ENCODE assay signal across 8 cellular contexts in genomic region chr19:3572855-3573161, GRCh38. TPM values are rescaled to one million over a fixed set of nuclear protein-coding genes. Genes with fewer than 3 reads are reported as not detected.
A peak's percentile ranks its signal among the peaks of the same experiment; 100 is the strongest.
DNase-seq lines count a peak whose midpoint lies in the region; ATAC-seq, FAIRE-seq and TF ChIP-seq lines count a peak whose summit lies in the region.

HMG20B (plus strand) TSS chr19:3572944; CDS start chr19:3573310, 366 bp downstream.

- WGBS in hepatocyte (ENCODE audit: low lambda C conversion rate, missing lambda C conversion rate): 0% methylated on average over 2 of the region's 30 CpGs
- 0 to 1% (median 0%) methylated on average over 15 to 30 of the region's 30 CpGs for WGBS in small intestine, 3 donors

- H3K4me1 Mint-ChIP-seq in HFFc6 (ENCODE audit: low read depth): peaks cover 23% of the 10 kb centered on the region
- peaks cover 6% of the 10 kb centered on the region for H3K4me1 Mint-ChIP-seq in activated naive CD8-positive, alpha-beta T cell (ENCODE audit: low read depth)

- peaks cover 13% of the 10 kb centered on the region for H3K36me3 Mint-ChIP-seq in HFFc6 (ENCODE audit: low read depth)
- H3K36me3 Mint-ChIP-seq in activated naive CD8-positive, alpha-beta T cell: peaks cover 3% of the 10 kb centered on the region

- H3K27me3 Mint-ChIP-seq in HFFc6 (ENCODE audit: insufficient read depth): no peaks in the 10 kb centered on the region; the same call in none of the 2 replicates
- no peaks in the 10 kb centered on the region for H3K27me3 Mint-ChIP-seq in activated naive CD8-positive, alpha-beta T cell

- H3K4me2 ChIP-seq in hepatocyte: peak within 1 kb of the TSS; percentile 100

- H3K9me3 Mint-ChIP-seq in HFFc6: no peaks in the 10 kb centered on the region
- no peaks in the 10 kb centered on the region for H3K9me3 Mint-ChIP-seq in activated naive CD8-positive, alpha-beta T cell (ENCODE audit: low read depth)

- H3K27ac ChIP-seq in hepatocyte: no peak within 1 kb of the TSS
- peak within 1 kb of the TSS; percentile 49 to 62 for H3K27ac ChIP-seq in small intestine (ENCODE audit: low read depth in 1 of 2, low read length in 1 of 2)

- H3K4me1 ChIP-seq in hepatocyte (ENCODE audit: insufficient read depth) (peaks cover 9% of the 10 kb centered on the region), small intestine (ENCODE audit: control insufficient read depth in 2 of 2, insufficient read depth in 1 of 2, low read depth in 1 of 2, low read length in 1 of 2) (peaks cover 0 to 4% of the 10 kb centered on the region in 2 donors)

- peaks cover 3% of the 10 kb centered on the region for H3K79me2 ChIP-seq in hepatocyte

- FAIRE-seq in small intestine (lab: Jason Lieb, UNC): no peak

- peak within 1 kb of the TSS; percentile 81 for H3K4me3 Mint-ChIP-seq in HFFc6
- H3K4me3 Mint-ChIP-seq in activated naive CD8-positive, alpha-beta T cell: peak within 1 kb of the TSS; percentile 77

- H3K27me3 ChIP-seq in hepatocyte (no peaks in the 10 kb centered on the region), small intestine (ENCODE audit: control insufficient read depth in 2 of 2, insufficient read depth in 2 of 2, low read length in 2 of 2) (no peaks in the 10 kb centered on the region)

- peaks cover 3% of the 10 kb centered on the region for H4K20me1 ChIP-seq in hepatocyte (ENCODE audit: insufficient read depth, poor library complexity, severe bottlenecking)

- H3K9me2 ChIP-seq in hepatocyte (replicated peaks; ENCODE audit: insufficient read depth): no peaks in the 10 kb centered on the region

- H2AFZ ChIP-seq in hepatocyte: peak within 1 kb of the TSS; percentile 53

- DNase-seq in HFFc6: no peak
- no peak for DNase-seq in hepatocyte (ENCODE audit: low spot score)
- DNase-seq in small intestine: no peak
- DNase-seq in NCI-H510A (lab: John Stamatoyannopoulos, UW): no peak
- no peak for DNase-seq in NCI-H446 treated with DMSO at 0.1 percent for 48 hours (lab: John Stamatoyannopoulos, UW)

- no peak for TF ChIP-seq CTCF in HFFc6 (IDR thresholded peaks at IDR 0.05)
- TF ChIP-seq CTCF in hepatocyte (IDR thresholded peaks at IDR 0.05; ENCODE audit: poor library complexity): no peak

- H3K9me3 ChIP-seq in hepatocyte (ENCODE audit: low read depth) (no peaks in the 10 kb centered on the region), small intestine (ENCODE audit: control insufficient read depth, low read depth) (no peaks in the 10 kb centered on the region)

- H3K27ac Mint-ChIP-seq in HFFc6: peak within 1 kb of the TSS; percentile 76
- H3K27ac Mint-ChIP-seq in activated naive CD8-positive, alpha-beta T cell: no peak within 1 kb of the TSS

- no peak for ATAC-seq in GM18909 (IDR thresholded peaks at IDR 0.05; ENCODE audit: poor library complexity, unreplicated experiment)
- ATAC-seq in HG03460 (IDR thresholded peaks at IDR 0.05; ENCODE audit: unreplicated experiment): no peak

- H3K4me3 ChIP-seq in hepatocyte (peak within 1 kb of the TSS; percentile 32), small intestine (ENCODE audit: low read depth in 1 of 2, low read length in 2 of 2) (peak within 1 kb of the TSS; percentile 79 to 91)

- H3K36me3 ChIP-seq in hepatocyte (replicated peaks; ENCODE audit: insufficient read depth, low read depth) (no peaks in the 10 kb centered on the region), small intestine (ENCODE audit: control insufficient read depth in 2 of 2, insufficient read depth in 2 of 2, low read length in 2 of 2) (no peaks in the 10 kb centered on the region)

RNA-seq across cellular contexts. Expression of gene HMG20B, which starts in this region (rescaled TPM):
- 10 to 100 TPM; 73.5 to 90.1 (median 78.3) TPM for total RNA-seq in HFFc6 (2021; fragmentation: NEBNext Ultra II Directional; extraction: Animal tissue kit (Norgen Biotek cat#: 25700))
- 61.4 and 62.6 TPM in 2 replicates for total RNA-seq in hepatocyte
- polyA plus RNA-seq in hepatocyte: 82.3 and 105 TPM in 2 replicates
- polyA plus RNA-seq in small intestine: 10 to 100 TPM; 70.4 to 82.1 (median 74.5) TPM
